10 cellular contexts compared by ENCODE assay signal in the genomic region with DNA sequence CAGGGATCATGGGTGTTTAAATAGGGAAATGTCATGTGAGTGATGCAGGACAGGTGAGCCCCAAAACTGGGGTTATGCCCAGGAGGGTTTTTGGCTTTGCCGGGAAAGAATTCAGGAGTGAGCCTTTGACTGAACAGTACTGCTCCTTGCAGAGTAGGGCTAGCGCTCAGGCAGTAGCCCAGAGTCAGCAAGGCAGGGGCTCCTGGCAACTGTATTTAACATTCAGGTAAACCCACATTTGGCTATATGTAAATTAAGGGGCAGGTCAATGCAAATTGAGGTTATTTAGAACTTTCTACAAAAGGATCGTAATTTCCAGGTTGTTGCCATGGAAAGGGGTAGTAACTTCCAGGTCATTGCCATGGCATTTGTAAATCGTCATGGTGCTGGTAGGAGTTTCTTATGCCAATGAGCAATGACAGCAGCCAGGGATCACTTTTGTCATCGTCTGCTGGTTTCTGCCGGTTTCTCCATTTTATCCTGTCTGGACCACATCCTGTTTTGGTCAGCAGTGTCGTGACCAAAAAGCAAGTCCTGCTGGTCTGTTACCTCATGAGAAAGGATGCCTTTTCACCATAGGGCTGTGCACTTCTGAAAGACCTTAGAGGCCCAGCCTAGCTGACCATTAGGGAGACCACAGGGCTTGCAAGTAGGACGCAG. TPM values are rescaled to one million over a fixed set of nuclear protein-coding genes. Genes with fewer than 3 reads are reported as not detected.
DNase-seq lines count a peak whose midpoint lies in the region; ATAC-seq and TF ChIP-seq lines count a peak whose summit lies in the region.
"Had no signal": no experiment of that assay in that cellular context is flagged by ENCODE, and none has a peak within 500 bp of the region (broad histone marks: within the 10 kb centered on the region; RNA-seq: fewer than 3 reads in every experiment).

No MANE protein-coding gene starts in this region.

- H3K14ac ChIP-seq in IMR-90 (replicated peaks; ENCODE audit: low read depth, low read length): peak overlapping the region; percentile 52; the same call in 1 of the 2 replicates

- H2BK120ac ChIP-seq in IMR-90 (ENCODE audit: low read depth, low read length): no peak overlapping the region

- TF ChIP-seq POLR2A in IMR-90 (IDR thresholded peaks at IDR 0.05; ENCODE audit: low read depth, low read length) (no peak), ovary (IDR thresholded peaks at IDR 0.05) (no peak)

- peaks cover 28% of the 10 kb centered on the region for H3K9me3 Mint-ChIP-seq in activated CD4-positive, alpha-beta memory T cell treated with anti-CD3 and anti-CD28 coated beads for 36 hours

- H3K27ac Mint-ChIP-seq in activated CD4-positive, alpha-beta memory T cell treated with anti-CD3 and anti-CD28 coated beads for 36 hours: no peak overlapping the region

- no peak for TF ChIP-seq RAD21 in IMR-90 (IDR thresholded peaks at IDR 0.05; ENCODE audit: low read length)

- no peak overlapping the region for H3K4ac ChIP-seq in IMR-90 (ENCODE audit: low read depth, low read length)

- H3K4me1 ChIP-seq in IMR-90 (ENCODE audit: control insufficient read depth, insufficient read depth, low read length): no peaks in the 10 kb centered on the region
- H3K4me1 ChIP-seq in ovary (ENCODE audit: insufficient read depth): no peaks in the 10 kb centered on the region

- CTCF ChIA-PET in IMR-90 (lab: Yijun Ruan, JAX): interaction anchor here (2.3 kb wide), 1 partner anchor 19 kb away, joined by 7 read pairs; no protein-coding TSS in a partner anchor
- CTCF ChIA-PET in activated CD4-positive, alpha-beta memory T cell treated with anti-CD3 and anti-CD28 coated beads for 36 hours (lab: Charles Lee): interaction anchor here (1.1 to 1.2 kb wide), 3 partner anchors 14 to 95 kb away, joined by 4 to 5 read pairs (median 4); no protein-coding TSS in a partner anchor

- POLR2A ChIA-PET in IMR-90 (lab: Charles Lee; ENCODE audit: unreplicated experiment): no interaction called here
- POLR2A ChIA-PET in activated CD4-positive, alpha-beta memory T cell treated with anti-CD3 and anti-CD28 coated beads for 36 hours (lab: Charles Lee): interaction anchor here (0.6 kb wide), 1 partner anchor 102 kb away, joined by 4 read pairs; no protein-coding TSS in a partner anchor

- no peak overlapping the region for H3K18ac ChIP-seq in IMR-90 (ENCODE audit: low read depth, low read length)

- no peaks in the 10 kb centered on the region for H3K27me3 Mint-ChIP-seq in activated CD4-positive, alpha-beta memory T cell treated with anti-CD3 and anti-CD28 coated beads for 36 hours

- H3K4me3 ChIP-seq in IMR-90 (ENCODE audit: insufficient read depth, low read depth, low read length) (no peak overlapping the region), ovary (no peak overlapping the region)

- ATAC-seq in IMR-90 (ENCODE audit: low read depth): no peak
- ATAC-seq in left lobe of liver: peak; percentile 31
- no peak for ATAC-seq in HG02970 (IDR thresholded peaks at IDR 0.05; ENCODE audit: low FRiP score, unreplicated experiment)
- ATAC-seq in Right ventricle myocardium superior (ENCODE audit: poor library complexity): no peak

- H3K9ac ChIP-seq in IMR-90 (ENCODE audit: low read depth, low read length): no peak overlapping the region

- TF ChIP-seq EP300 in ovary (IDR thresholded peaks at IDR 0.05): no peak

- 63% methylated on average over 3 of the region's 8 CpGs; no CpG with 5 or more reads in 1 of the 2 experiments for WGBS in IMR-90 (ENCODE audit: extremely low coverage in 2 of 2, insufficient read length in 1 of 2), 2 experiments
- WGBS in ovary, 3 donors: 88 to 93% (median 91%) methylated on average over 8 of the region's 8 CpGs

- no peaks in the 10 kb centered on the region; the same call in 1 of the 2 replicates for H3K9me3 ChIP-seq in IMR-90 (ENCODE audit: control insufficient read depth, insufficient read depth, low read length)
- no peaks in the 10 kb centered on the region for H3K9me3 ChIP-seq in ovary

- no peak overlapping the region for H4K5ac ChIP-seq in IMR-90 (ENCODE audit: low read depth, low read length)

- DNase-seq in CD1c-positive myeloid dendritic cell (ENCODE audit: extremely low spot score) (peak; percentile 74), IMR-90 (peak; percentile 43), left lobe of liver (ENCODE audit: low spot score) (no peak), Right ventricle myocardium superior (no peak), ovary (no peak), HT-29 (ENCODE audit: low spot score) (no peak)
- DNase-seq in activated CD4-positive, alpha-beta memory T cell treated with anti-CD3 and anti-CD28 coated beads for 36 hours: peak; percentile 62
- DNase-seq: DMS79, WERI-Rb-1 had no signal

- H3K79me1 ChIP-seq in IMR-90 (ENCODE audit: low read depth in 1 of 2, low read length in 2 of 2): no peaks in the 10 kb centered on the region

- no peak for TF ChIP-seq CTCF in IMR-90 (conservative IDR thresholded peaks at IDR 0.05; ENCODE audit: low read depth, low read length)
- TF ChIP-seq CTCF in ovary (IDR thresholded peaks at IDR 0.05): no peak

- peaks cover 62% of the 10 kb centered on the region for H3K36me3 Mint-ChIP-seq in activated CD4-positive, alpha-beta memory T cell treated with anti-CD3 and anti-CD28 coated beads for 36 hours

- H2AK5ac ChIP-seq in IMR-90 (ENCODE audit: low read depth, low read length): no peak overlapping the region

- H4K20me1 ChIP-seq in IMR-90 (ENCODE audit: insufficient read depth, low read length): no peaks in the 10 kb centered on the region

- no peak overlapping the region for H2BK20ac ChIP-seq in IMR-90 (ENCODE audit: low read depth, low read length)

- H3K4me2 ChIP-seq in IMR-90 (ENCODE audit: low read depth, low read length): no peak overlapping the region

- H2AK9ac ChIP-seq in IMR-90 (replicated peaks; ENCODE audit: low read depth, low read length, poor library complexity): no peak overlapping the region

- H3K27ac ChIP-seq in IMR-90 (ENCODE audit: insufficient read depth, low read length) (no peak overlapping the region), ovary (no peak overlapping the region)
- H3K27ac ChIP-seq: WERI-Rb-1 had no signal

- in situ Hi-C loops in IMR-90 (cut with MboI; ENCODE audit: low sequenced_read_pairs): no loop called here

- H3K36me3 ChIP-seq in IMR-90 (ENCODE audit: control insufficient read depth, insufficient read depth, low read length) (peaks cover 4% of the 10 kb centered on the region; the same call in 1 of the 2 replicates), ovary (no peaks in the 10 kb centered on the region)

- intact Hi-C loops in IMR-90 (cut with micrococcal nuclease) (no loop called here), Right ventricle myocardium superior (cut with DNase I) (no loop called here), ovary (cut with DNase I) (no loop called here)
- intact Hi-C loops in activated CD4-positive, alpha-beta memory T cell treated with anti-CD3 and anti-CD28 coated beads for 36 hours (cut with micrococcal nuclease): loop anchor here (2.0 kb wide), 1 partner anchor 24 kb away; the partner anchor contains the start of gene MTHFS

- no peak overlapping the region; the same call in 2 of the 3 replicates for H2BK15ac ChIP-seq in IMR-90 (ENCODE audit: low read depth, low read length)

- no peak overlapping the region for H3K23ac ChIP-seq in IMR-90 (ENCODE audit: low read depth, low read length)

- BruUV-seq in IMR-90 (replicated peaks; lab: Mats Ljungman, UMichigan): no TSS peak

- no peak overlapping the region for H3K4me3 Mint-ChIP-seq in activated CD4-positive, alpha-beta memory T cell treated with anti-CD3 and anti-CD28 coated beads for 36 hours

- H2BK5ac ChIP-seq in IMR-90 (ENCODE audit: low read depth, low read length, poor library complexity, severe bottlenecking): no peak overlapping the region

- H4K91ac ChIP-seq in IMR-90 (ENCODE audit: insufficient read depth, low read depth, low read length): no peak overlapping the region

- H3K4me1 Mint-ChIP-seq in activated CD4-positive, alpha-beta memory T cell treated with anti-CD3 and anti-CD28 coated beads for 36 hours (ENCODE audit: low read depth): peaks cover 23% of the 10 kb centered on the region

- no peak overlapping the region for H3K56ac ChIP-seq in IMR-90 (ENCODE audit: extremely low read depth, insufficient read depth, low read length)

- peaks cover 4% of the 10 kb centered on the region for H3K9me1 ChIP-seq in IMR-90 (ENCODE audit: insufficient read depth, low read length)

- H2AFZ ChIP-seq in IMR-90 (replicated peaks; ENCODE audit: low read length, poor library complexity): no peak overlapping the region

- dilution Hi-C loops in IMR-90 (cut with HindIII; ENCODE audit: low sequenced_read_pairs, unreplicated experiment): no loop called here

- no peaks in the 10 kb centered on the region for H3K27me3 ChIP-seq in IMR-90 (ENCODE audit: control insufficient read depth, insufficient read depth, low read length)
- H3K27me3 ChIP-seq in ovary: no peaks in the 10 kb centered on the region

- H4K8ac ChIP-seq in IMR-90 (ENCODE audit: low read depth in 2 of 2, low read length in 2 of 2): no peak overlapping the region

TF ChIP-seq in IMR-90, 13 proteins besides CTCF, POLR2A, EP300 and RAD21 (continues in another document):
- no peak for TF ChIP-seq FOS (IDR thresholded peaks at IDR 0.05; ENCODE audit: low read depth, low read length)
- TF ChIP-seq MAFK (IDR thresholded peaks at IDR 0.05; ENCODE audit: low read depth, low read length): no peak
- no peak for TF ChIP-seq MAZ (IDR thresholded peaks at IDR 0.05; ENCODE audit: borderline replicate concordance, low read depth, low read length)
- no peak for TF ChIP-seq CHD1 (IDR thresholded peaks at IDR 0.05; ENCODE audit: low read depth, low read length)
- no peak for TF ChIP-seq SMC3 (IDR thresholded peaks at IDR 0.05; ENCODE audit: low read depth, low read length)
- no peak for TF ChIP-seq RCOR1 (IDR thresholded peaks at IDR 0.05; ENCODE audit: insufficient replicate concordance, low read length)
- no peak for TF ChIP-seq CEBPB (IDR thresholded peaks at IDR 0.05; ENCODE audit: low read depth, low read length)

RNA-seq across cellular contexts. Expression of gene MTHFS, which starts 24.3 kb away (rescaled TPM):
- total RNA-seq in IMR-90 (2012; rRNA removed): 6.3 and 8.3 TPM in 2 replicates
- 5.5 and 6.3 TPM in 2 replicates for polyA plus RNA-seq in IMR-90 (2012; rRNA removed)
- 1.7 and 6.5 TPM in 2 replicates for polyA plus RNA-seq in IMR-90 (2012; cell fraction: cytosol; rRNA removed)
- polyA plus RNA-seq in IMR-90 (2012; cell fraction: nucleus; rRNA removed; ENCODE audit: low replicate concordance): 2.7 and 6.4 TPM in 2 replicates
- 10 to 100 TPM; 46.2 to 49.4 TPM for total RNA-seq in activated CD4-positive, alpha-beta memory T cell treated with anti-CD3 and anti-CD28 coated beads for 36 hours
- total RNA-seq in left lobe of liver: 164 TPM
- 20.5 TPM for total RNA-seq in Right ventricle myocardium superior
- total RNA-seq in ovary: 10 to 100 TPM in 4 of 7 donors, 1 to 10 TPM in 3; 5.6 to 25.0 (median 13.6) TPM
- 10 to 100 TPM; 21.5 to 24.4 TPM for polyA plus RNA-seq in ovary
- 34.1 and 37.1 TPM in 2 replicates for total RNA-seq in HT-29 (2014; rRNA removed; shearing (Covaris generic))

Comparison
In these comparisons a context has a peak if more than half of its experiments do, and no peak if none do; other contexts are left out.
1. DNase-seq: peak in CD1c-positive myeloid dendritic cell (single experiment), IMR-90 (single experiment) and activated CD4-positive, alpha-beta memory T cell treated with anti-CD3 and anti-CD28 coated beads for 36 hours (single experiment); none in left lobe of liver (single experiment), Right ventricle myocardium superior (single experiment), ovary (0 of 5) and HT-29 (single experiment).